8 cellular contexts compared by ENCODE assay signal in genomic region chr1:151534662-151535278, GRCh38. TPM values are rescaled to one million over a fixed set of nuclear protein-coding genes. Genes with fewer than 3 reads are reported as not detected.
DNase-seq lines count a peak whose midpoint lies in the region; ATAC-seq lines count a peak whose summit lies in the region.

No MANE protein-coding gene starts in this region.

- peak; percentile 84 for DNase-seq in AG20443 (ENCODE audit: low spot score)
- peak; percentile 47 for DNase-seq in NCI-H526 treated with DMSO at 0.1 percent for 48 hours (lab: John Stamatoyannopoulos, UW)
- DNase-seq in activated CD4-positive, alpha-beta T cell treated with anti-CD3 and anti-CD28 coated beads, Interleukin-2, amount 50 U/mL, for 24 hours (ENCODE audit: low read depth in 1 of 2, low spot score in 1 of 2), result peak; percentile 59 to 63
- DNase-seq in dermis microvascular lymphatic vessel endothelial cell (ENCODE audit: low read depth in 2 of 2), result peak; percentile 35 to 59
- peak; percentile 73 to 78 for DNase-seq in lung microvascular endothelial cell (ENCODE audit: low read depth in 2 of 2)
- DNase-seq in stimulated activated CD8-positive, alpha-beta memory T cell treated with anti-CD3 and anti-CD28 coated beads, Interleukin-2, amount 100 ng/mL, for 48 hours (ENCODE audit: low read depth in 2 of 2), result peak; percentile 65 to 78

- ATAC-seq in GM21576 (IDR thresholded peaks at IDR 0.05; ENCODE audit: unreplicated experiment) (peak; percentile 45), GM19023 (IDR thresholded peaks at IDR 0.05; ENCODE audit: unreplicated experiment) (no peak)

RNA-seq across cellular contexts. Expression of gene TUFT1, which starts 5.3 kb away (rescaled TPM):
- total RNA-seq in dermis microvascular lymphatic vessel endothelial cell, result 3.9 TPM in 2 replicates
- total RNA-seq in lung microvascular endothelial cell, result 2.6 and 4.8 TPM in 2 replicates

RNA-seq across cellular contexts. Expression of gene CGN, which starts 23.6 kb away (rescaled TPM):
- total RNA-seq in dermis microvascular lymphatic vessel endothelial cell, result 0.13 TPM in 2 replicates
- total RNA-seq in lung microvascular endothelial cell, result under 0.01 and 0.40 TPM in 2 replicates
